ENCODE assay signal across 1 cellular context in genomic region chr17:67125924-67126323, GRCh38.
TF ChIP-seq lines count a peak whose summit lies in the region.

No MANE protein-coding gene starts in this region.

TF ChIP-seq in SK-N-SH, 30 proteins besides CTCF, POLR2A, EP300 and RAD21 (continued from another document):
- no peak for TF ChIP-seq IRF3 (IDR thresholded peaks at IDR 0.05; ENCODE audit: low read depth, low read length)
- TF ChIP-seq JUND (IDR thresholded peaks at IDR 0.05): no peak
